1 cellular context compared by ENCODE assay signal in the genomic region with DNA sequence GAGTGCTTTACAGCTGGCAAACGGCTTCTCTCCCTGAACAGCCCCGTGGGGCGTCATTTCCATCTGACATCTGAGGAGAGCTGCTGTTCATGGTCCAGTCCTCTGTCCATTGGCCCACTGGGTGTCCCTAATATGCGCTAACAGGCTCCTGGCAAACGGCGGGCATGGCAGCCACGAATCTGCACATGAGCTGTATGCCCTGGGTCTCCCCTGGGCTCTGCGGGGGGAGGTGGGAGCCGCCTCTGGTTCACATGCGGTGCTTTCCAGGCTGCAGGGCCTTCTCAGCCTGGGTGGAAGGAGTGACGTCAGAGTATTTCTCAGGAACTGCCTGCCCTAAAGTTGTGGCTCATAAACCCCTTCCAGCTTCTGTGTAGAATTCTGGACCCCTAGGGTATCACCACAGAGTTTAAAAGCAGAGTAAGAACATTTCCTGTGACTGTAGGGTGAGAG.
TF ChIP-seq lines count a peak whose summit lies in the region.

No MANE protein-coding gene starts in this region.

TF ChIP-seq in IMR-90, 13 proteins besides CTCF, POLR2A, EP300 and RAD21 (continued from another document):
- TF ChIP-seq, protein P1, sequence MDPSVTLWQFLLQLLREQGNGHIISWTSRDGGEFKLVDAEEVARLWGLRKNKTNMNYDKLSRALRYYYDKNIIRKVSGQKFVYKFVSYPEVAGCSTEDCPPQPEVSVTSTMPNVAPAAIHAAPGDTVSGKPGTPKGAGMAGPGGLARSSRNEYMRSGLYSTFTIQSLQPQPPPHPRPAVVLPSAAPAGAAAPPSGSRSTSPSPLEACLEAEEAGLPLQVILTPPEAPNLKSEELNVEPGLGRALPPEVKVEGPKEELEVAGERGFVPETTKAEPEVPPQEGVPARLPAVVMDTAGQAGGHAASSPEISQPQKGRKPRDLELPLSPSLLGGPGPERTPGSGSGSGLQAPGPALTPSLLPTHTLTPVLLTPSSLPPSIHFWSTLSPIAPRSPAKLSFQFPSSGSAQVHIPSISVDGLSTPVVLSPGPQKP (IDR thresholded peaks at IDR 0.05; ENCODE audit: borderline replicate concordance, low read depth, low read length) = no peak
- TF ChIP-seq MXI1 (IDR thresholded peaks at IDR 0.05; ENCODE audit: borderline replicate concordance, low read depth, low read length) = 0 out of 2 replicates have a peak, but pooled peaks have one; percentile 60
- no peak for TF ChIP-seq CEBPB (IDR thresholded peaks at IDR 0.05; ENCODE audit: low read depth, low read length)
TF ChIP-seq in IMR-90: peak in this region for 2.
